ENCODE assay signal across 26 cellular contexts in the genomic region with DNA sequence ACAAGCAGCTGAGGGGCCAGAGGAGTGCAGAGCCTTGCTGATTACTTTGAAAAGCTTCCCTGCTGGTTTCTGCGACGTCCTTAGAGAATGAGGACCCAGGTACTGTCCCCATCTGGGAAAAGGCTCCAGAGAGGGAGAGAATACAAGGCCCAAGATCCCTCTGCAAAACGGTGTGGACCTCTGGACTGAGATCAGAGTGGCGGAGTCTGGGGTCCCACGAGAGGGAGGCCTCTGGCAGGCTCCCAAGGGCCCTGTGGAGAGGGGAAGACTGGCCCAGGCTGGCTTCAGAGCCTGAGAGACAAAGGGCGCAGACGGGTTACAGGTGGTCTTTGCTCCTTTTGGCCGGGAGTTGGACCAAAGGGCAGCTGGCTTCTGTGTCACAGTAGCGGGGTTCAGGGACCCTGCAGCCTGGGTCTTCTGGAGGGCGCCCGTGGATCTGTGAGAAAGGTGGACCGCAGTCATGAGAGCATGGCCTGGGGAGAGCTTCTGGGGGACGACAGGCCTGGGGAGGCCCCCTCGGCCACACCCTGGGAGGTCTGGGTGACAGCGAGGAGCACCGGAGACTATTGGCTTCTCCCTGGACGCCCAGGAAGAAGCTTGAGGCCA. TPM values are rescaled to one million over a fixed set of nuclear protein-coding genes. Genes with fewer than 3 reads are reported as not detected.
DNase-seq lines count a peak whose midpoint lies in the region; ATAC-seq and TF ChIP-seq lines count a peak whose summit lies in the region.
"Had no signal": no experiment of that assay in that cellular context is flagged by ENCODE, and none has a peak within 500 bp of the region (broad histone marks: within the 10 kb centered on the region; RNA-seq: fewer than 3 reads in every experiment).

No MANE protein-coding gene starts in this region.

- no peak overlapping the region for H3K4me3 ChIP-seq in upper lobe of right lung
- H3K4me3 ChIP-seq: lung, PC-9, uterus had no signal

- DNase-seq in activated naive CD4-positive, alpha-beta T cell treated with anti-CD3 and anti-CD28 coated beads, Interleukin-2, amount 10 ng/mL, durations not matched to agents 7 days and 5 days = peak; percentile 16
- DNase-seq in activated naive CD4-positive, alpha-beta T cell (lab: John Stamatoyannopoulos, UW) = no peak
- no peak for DNase-seq in progenitor cell of endocrine pancreas (ENCODE audit: low spot score, unreplicated experiment)
- DNase-seq in upper lobe of right lung = peak; percentile 50
- DNase-seq in NCI-H1417 treated with DMSO at 0.1 percent for 48 hours (lab: John Stamatoyannopoulos, UW) = no peak
- DNase-seq in GM03348 (ENCODE audit: low spot score) = no peak
- DNase-seq: ACHN; activated CD8-positive, alpha-beta T cell treated with anti-CD3 and anti-CD28 coated beads, Interleukin-2, amount 10 ng/mL, durations not matched to agents 7 days and 5 days; activated naive CD4-positive, alpha-beta T cell treated with Interleukin-2 at 50 U/mL for 16 hours; activated T-cell treated with anti-CD3 and anti-CD28 coated beads, Interleukin-2, amount 50 U/mL, for 1 hour; BE2C; CD8-positive, alpha-beta memory T cell; DMS 273 treated with DMSO at 0.1 percent for 48 hours; kidney glomerular epithelial cell; NCI-H1436 treated with DMSO at 0.1 percent for 48 hours; NCI-H226; NCI-H526 treated with DMSO at 0.1 percent for 48 hours; NK-92 treated with Interleukin-12 subunit alpha and Interleukin-12 subunit beta, amount 100 ng/mL, for 24 hours; PC-9; T-helper 2 cell; uterus had no signal

- H3K9me3 ChIP-seq in upper lobe of right lung = no peaks in the 10 kb centered on the region
- H3K9me3 ChIP-seq: BE2C, uterus had no signal

- no peak overlapping the region for H3K4me3 Mint-ChIP-seq in activated naive CD4-positive, alpha-beta T cell treated with anti-CD3 and anti-CD28 coated beads, Interleukin-2, amount 10 ng/mL, durations not matched to agents 7 days and 5 days
- H3K4me3 Mint-ChIP-seq in dendritic cell treated with granulocyte-macrophage colony-stimulating factor and Interleukin-4, amounts not matched to agents 40 ng/mL and 50 ng/mL, for 4 days = no peak overlapping the region
- H3K4me3 Mint-ChIP-seq in progenitor cell of endocrine pancreas (ENCODE audit: low read depth) = no peak overlapping the region
- H3K4me3 Mint-ChIP-seq: activated CD8-positive, alpha-beta T cell treated with anti-CD3 and anti-CD28 coated beads, Interleukin-2, amount 10 ng/mL, durations not matched to agents 7 days and 5 days; CD8-positive, alpha-beta memory T cell; stimulated activated memory B cell treated with anti-CD40 and anti-IgM and Interleukin-4, amounts not matched to agents 10 μg/mL and 1 μg/mL and 100 μg/mL, for 72 hours had no signal

- peaks cover 14% of the 10 kb centered on the region for H3K27me3 ChIP-seq in upper lobe of right lung

- TF ChIP-seq CTCF in progenitor cell of endocrine pancreas (IDR thresholded peaks at IDR 0.05; ENCODE audit: unreplicated experiment) (no peak), upper lobe of right lung (IDR thresholded peaks at IDR 0.05) (no peak)

- CTCF ChIA-PET in activated naive CD4-positive, alpha-beta T cell treated with anti-CD3 and anti-CD28 coated beads, Interleukin-2, amount 10 ng/mL, durations not matched to agents 7 days and 5 days (lab: Charles Lee) = no interaction called here

- H3K4me1 ChIP-seq in upper lobe of right lung = peaks cover 3% of the 10 kb centered on the region
- H3K4me1 ChIP-seq: BE2C had no signal

- ATAC-seq in upper lobe of right lung (no peak), GM21737 (IDR thresholded peaks at IDR 0.05; ENCODE audit: unreplicated experiment) (no peak)
- ATAC-seq: activated CD8-positive, alpha-beta T cell treated with anti-CD3 and anti-CD28 coated beads, Interleukin-2, amount 10 ng/mL, durations not matched to agents 7 days and 5 days; naive thymus-derived CD8-positive, alpha-beta T cell; stimulated activated memory B cell treated with anti-CD40 and anti-IgM and Interleukin-4, amounts not matched to agents 10 μg/mL and 1 μg/mL and 100 μg/mL, for 72 hours had no signal

- peaks cover 22% of the 10 kb centered on the region for H3K27me3 Mint-ChIP-seq in activated naive CD4-positive, alpha-beta T cell treated with anti-CD3 and anti-CD28 coated beads, Interleukin-2, amount 10 ng/mL, durations not matched to agents 7 days and 5 days
- H3K27me3 Mint-ChIP-seq in dendritic cell treated with granulocyte-macrophage colony-stimulating factor and Interleukin-4, amounts not matched to agents 40 ng/mL and 50 ng/mL, for 4 days = peaks cover 15% of the 10 kb centered on the region
- peaks cover 8% of the 10 kb centered on the region for H3K27me3 Mint-ChIP-seq in progenitor cell of endocrine pancreas

- no peak overlapping the region for H3K27ac Mint-ChIP-seq in activated naive CD4-positive, alpha-beta T cell treated with anti-CD3 and anti-CD28 coated beads, Interleukin-2, amount 10 ng/mL, durations not matched to agents 7 days and 5 days
- H3K27ac Mint-ChIP-seq in dendritic cell treated with granulocyte-macrophage colony-stimulating factor and Interleukin-4, amounts not matched to agents 40 ng/mL and 50 ng/mL, for 4 days = peak overlapping the region; percentile 26
- H3K27ac Mint-ChIP-seq in progenitor cell of endocrine pancreas = peak overlapping the region; percentile 84
- H3K27ac Mint-ChIP-seq: activated CD8-positive, alpha-beta T cell treated with anti-CD3 and anti-CD28 coated beads, Interleukin-2, amount 10 ng/mL, durations not matched to agents 7 days and 5 days; stimulated activated memory B cell treated with anti-CD40 and anti-IgM and Interleukin-4, amounts not matched to agents 10 μg/mL and 1 μg/mL and 100 μg/mL, for 72 hours had no signal

- H3K27ac ChIP-seq in upper lobe of right lung = no peak overlapping the region
- H3K27ac ChIP-seq: PC-9, uterus had no signal

- no peaks in the 10 kb centered on the region for H3K36me3 ChIP-seq in upper lobe of right lung
- H3K36me3 ChIP-seq: BE2C, uterus had no signal

- H3K9me3 Mint-ChIP-seq in activated naive CD4-positive, alpha-beta T cell treated with anti-CD3 and anti-CD28 coated beads, Interleukin-2, amount 10 ng/mL, durations not matched to agents 7 days and 5 days = no peaks in the 10 kb centered on the region
- no peaks in the 10 kb centered on the region for H3K9me3 Mint-ChIP-seq in dendritic cell treated with granulocyte-macrophage colony-stimulating factor and Interleukin-4, amounts not matched to agents 40 ng/mL and 50 ng/mL, for 4 days
- H3K9me3 Mint-ChIP-seq in progenitor cell of endocrine pancreas (ENCODE audit: low read depth) = no peaks in the 10 kb centered on the region
- H3K9me3 Mint-ChIP-seq: CD8-positive, alpha-beta memory T cell; naive thymus-derived CD8-positive, alpha-beta T cell; stimulated activated memory B cell treated with anti-CD40 and anti-IgM and Interleukin-4, amounts not matched to agents 10 μg/mL and 1 μg/mL and 100 μg/mL, for 72 hours had no signal

- peaks cover 7% of the 10 kb centered on the region for H3K4me1 Mint-ChIP-seq in activated naive CD4-positive, alpha-beta T cell treated with anti-CD3 and anti-CD28 coated beads, Interleukin-2, amount 10 ng/mL, durations not matched to agents 7 days and 5 days
- H3K4me1 Mint-ChIP-seq in dendritic cell treated with granulocyte-macrophage colony-stimulating factor and Interleukin-4, amounts not matched to agents 40 ng/mL and 50 ng/mL, for 4 days (ENCODE audit: low read depth) = peaks cover 25% of the 10 kb centered on the region
- no peaks in the 10 kb centered on the region for H3K4me1 Mint-ChIP-seq in progenitor cell of endocrine pancreas (ENCODE audit: low read depth)

- intact Hi-C loops in dendritic cell treated with granulocyte-macrophage colony-stimulating factor and Interleukin-4, amounts not matched to agents 40 ng/mL and 50 ng/mL, for 4 days (cut with micrococcal nuclease) = no loop called here
- intact Hi-C loops in upper lobe of right lung (cut with DNase I) = no loop called here

- no peaks in the 10 kb centered on the region for H3K36me3 Mint-ChIP-seq in activated naive CD4-positive, alpha-beta T cell treated with anti-CD3 and anti-CD28 coated beads, Interleukin-2, amount 10 ng/mL, durations not matched to agents 7 days and 5 days
- no peaks in the 10 kb centered on the region for H3K36me3 Mint-ChIP-seq in dendritic cell treated with granulocyte-macrophage colony-stimulating factor and Interleukin-4, amounts not matched to agents 40 ng/mL and 50 ng/mL, for 4 days (ENCODE audit: low read depth)
- no peaks in the 10 kb centered on the region for H3K36me3 Mint-ChIP-seq in progenitor cell of endocrine pancreas (ENCODE audit: insufficient read depth)
- H3K36me3 Mint-ChIP-seq: CD8-positive, alpha-beta memory T cell had no signal

RNA-seq across cellular contexts. Expression of gene SNORC, which starts 0.8 kb away (rescaled TPM):
- 1.8 and 2.8 TPM in 2 replicates for total RNA-seq in progenitor cell of endocrine pancreas
- 0.96 TPM for total RNA-seq in upper lobe of right lung

Comparison
In these comparisons a context has a peak if more than half of its experiments do, and no peak if none do; other contexts are left out.
1. DNase-seq: peak in activated naive CD4-positive, alpha-beta T cell treated with anti-CD3 and anti-CD28 coated beads, Interleukin-2, amount 10 ng/mL, durations not matched to agents 7 days and 5 days (single experiment) and upper lobe of right lung (single experiment); none in activated naive CD4-positive, alpha-beta T cell (0 of 4), progenitor cell of endocrine pancreas (single experiment), NCI-H1417 treated with DMSO at 0.1 percent for 48 hours (single experiment) and GM03348 (single experiment).